17 cellular contexts compared by ENCODE assay signal in the genomic region with DNA sequence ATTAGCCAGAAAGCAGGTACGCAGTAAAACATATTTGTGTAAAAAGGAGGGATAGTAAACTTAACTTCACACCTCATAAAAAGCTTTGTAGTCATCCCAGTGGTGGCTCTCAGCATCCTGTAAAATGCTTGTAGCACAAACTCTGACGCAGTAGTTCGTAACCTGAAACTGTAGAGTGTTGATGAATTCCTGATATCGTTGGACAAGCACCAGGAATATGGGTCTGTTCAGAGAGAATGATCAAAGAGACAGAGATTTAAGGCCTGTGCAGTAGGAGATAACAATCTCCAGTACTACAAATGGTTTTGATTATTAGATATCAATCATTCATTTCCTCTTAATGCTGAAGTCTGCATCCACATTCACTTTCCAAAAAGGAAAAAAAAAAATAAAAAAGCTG.
DNase-seq lines count a peak whose midpoint lies in the region; ATAC-seq and TF ChIP-seq lines count a peak whose summit lies in the region.
"Had no signal": no experiment of that assay in that cellular context is flagged by ENCODE, and none has a peak within 500 bp of the region (broad histone marks: within the 10 kb centered on the region; RNA-seq: fewer than 3 reads in every experiment).

No MANE protein-coding gene starts in this region.

- H3K4me1 Mint-ChIP-seq in type B pancreatic cell (ENCODE audit: unreplicated experiment): peaks cover 33% of the 10 kb centered on the region
- no peaks in the 10 kb centered on the region for H3K4me1 Mint-ChIP-seq in activated CD4-positive, alpha-beta T cell treated with anti-CD3 and anti-CD28 coated beads, Interleukin-2, amount 10 ng/mL, durations not matched to agents 7 days and 5 days
- no peaks in the 10 kb centered on the region for H3K4me1 Mint-ChIP-seq in naive thymus-derived CD4-positive, alpha-beta T cell

- H3K27ac ChIP-seq in naive thymus-derived CD4-positive, alpha-beta T cell (ENCODE audit: low read depth, low read length): no peak overlapping the region
- H3K27ac ChIP-seq: gastrocnemius medialis, PC-9, skin epidermis had no signal

- H3K36me3 ChIP-seq in naive thymus-derived CD4-positive, alpha-beta T cell (ENCODE audit: control insufficient read depth in 2 of 3, insufficient read depth in 3 of 3, low read length in 3 of 3): no peaks in the 10 kb centered on the region
- H3K36me3 ChIP-seq: gastrocnemius medialis had no signal

- H3K36me3 Mint-ChIP-seq in type B pancreatic cell: no peaks in the 10 kb centered on the region
- H3K36me3 Mint-ChIP-seq in activated CD4-positive, alpha-beta T cell treated with anti-CD3 and anti-CD28 coated beads, Interleukin-2, amount 10 ng/mL, durations not matched to agents 7 days and 5 days (ENCODE audit: low read depth): no peaks in the 10 kb centered on the region
- peaks cover 0 to 20% (median 0%) of the 10 kb centered on the region in 5 donors for H3K36me3 Mint-ChIP-seq in naive thymus-derived CD4-positive, alpha-beta T cell
- H3K36me3 Mint-ChIP-seq: activated CD4-positive, alpha-beta memory T cell treated with anti-CD3 and anti-CD28 coated beads for 36 hours had no signal

- H3K4me1 ChIP-seq in naive thymus-derived CD4-positive, alpha-beta T cell (ENCODE audit: control insufficient read depth in 2 of 2, insufficient read depth in 2 of 2, low read length in 2 of 2): no peaks in the 10 kb centered on the region
- H3K4me1 ChIP-seq: gastrocnemius medialis had no signal

- intact Hi-C loops in naive thymus-derived CD4-positive, alpha-beta T cell (cut with micrococcal nuclease): no loop called here

- no peak for TF ChIP-seq CTCF in type B pancreatic cell (conservative IDR thresholded peaks at IDR 0.05)

- CTCF ChIA-PET in activated CD4-positive, alpha-beta T cell treated with anti-CD3 and anti-CD28 coated beads, Interleukin-2, amount 10 ng/mL, durations not matched to agents 7 days and 5 days (lab: Charles Lee): no interaction called here
- CTCF ChIA-PET in naive thymus-derived CD4-positive, alpha-beta T cell (lab: Charles Lee): interaction anchor here (0.7 kb wide), 1 partner anchor 188 kb away, joined by 3 read pairs; no protein-coding TSS in a partner anchor

- POLR2A ChIA-PET in activated CD4-positive, alpha-beta T cell treated with anti-CD3 and anti-CD28 coated beads, Interleukin-2, amount 10 ng/mL, durations not matched to agents 7 days and 5 days (lab: Charles Lee): interaction anchor here (0.7 kb wide), 1 partner anchor 745 kb away, joined by 3 read pairs; no protein-coding TSS in a partner anchor
- POLR2A ChIA-PET in naive thymus-derived CD4-positive, alpha-beta T cell (lab: Charles Lee): no interaction called here

- no peaks in the 10 kb centered on the region for H3K27me3 Mint-ChIP-seq in type B pancreatic cell
- H3K27me3 Mint-ChIP-seq in activated CD4-positive, alpha-beta T cell treated with anti-CD3 and anti-CD28 coated beads, Interleukin-2, amount 10 ng/mL, durations not matched to agents 7 days and 5 days: no peaks in the 10 kb centered on the region
- no peaks in the 10 kb centered on the region for H3K27me3 Mint-ChIP-seq in naive thymus-derived CD4-positive, alpha-beta T cell
- H3K27me3 Mint-ChIP-seq: activated CD4-positive, alpha-beta memory T cell treated with anti-CD3 and anti-CD28 coated beads for 36 hours had no signal

- no peak overlapping the region for H3K4me3 ChIP-seq in naive thymus-derived CD4-positive, alpha-beta T cell (ENCODE audit: low read length)
- H3K4me3 ChIP-seq: gastrocnemius medialis, PC-9, skin epidermis had no signal

- H3K9me3 Mint-ChIP-seq in type B pancreatic cell: no peaks in the 10 kb centered on the region
- no peaks in the 10 kb centered on the region for H3K9me3 Mint-ChIP-seq in activated CD4-positive, alpha-beta T cell treated with anti-CD3 and anti-CD28 coated beads, Interleukin-2, amount 10 ng/mL, durations not matched to agents 7 days and 5 days
- H3K9me3 Mint-ChIP-seq in naive thymus-derived CD4-positive, alpha-beta T cell: no peaks in the 10 kb centered on the region
- H3K9me3 Mint-ChIP-seq: activated CD4-positive, alpha-beta memory T cell treated with anti-CD3 and anti-CD28 coated beads for 36 hours had no signal

- peak overlapping the region; percentile 21 for H3K4me3 Mint-ChIP-seq in type B pancreatic cell
- no peak overlapping the region for H3K4me3 Mint-ChIP-seq in activated CD4-positive, alpha-beta T cell treated with anti-CD3 and anti-CD28 coated beads, Interleukin-2, amount 10 ng/mL, durations not matched to agents 7 days and 5 days
- no peak overlapping the region for H3K4me3 Mint-ChIP-seq in naive thymus-derived CD4-positive, alpha-beta T cell
- H3K4me3 Mint-ChIP-seq: activated CD4-positive, alpha-beta memory T cell treated with anti-CD3 and anti-CD28 coated beads for 36 hours had no signal

- no peak for ATAC-seq in naive thymus-derived CD4-positive, alpha-beta T cell
- ATAC-seq: gastrocnemius medialis, left colon had no signal

- no peaks in the 10 kb centered on the region for H3K9me3 ChIP-seq in naive thymus-derived CD4-positive, alpha-beta T cell (ENCODE audit: control insufficient read depth in 2 of 3, low read length in 3 of 3)
- H3K9me3 ChIP-seq: gastrocnemius medialis had no signal

- H3K27ac Mint-ChIP-seq in type B pancreatic cell: no peak overlapping the region
- H3K27ac Mint-ChIP-seq in activated CD4-positive, alpha-beta T cell treated with anti-CD3 and anti-CD28 coated beads, Interleukin-2, amount 10 ng/mL, durations not matched to agents 7 days and 5 days: no peak overlapping the region
- no peak overlapping the region for H3K27ac Mint-ChIP-seq in naive thymus-derived CD4-positive, alpha-beta T cell
- H3K27ac Mint-ChIP-seq: activated CD4-positive, alpha-beta memory T cell treated with anti-CD3 and anti-CD28 coated beads for 36 hours had no signal

- no peaks in the 10 kb centered on the region for H3K27me3 ChIP-seq in naive thymus-derived CD4-positive, alpha-beta T cell (ENCODE audit: control insufficient read depth in 2 of 2, insufficient read depth in 2 of 2, low read length in 2 of 2)
- H3K27me3 ChIP-seq: gastrocnemius medialis had no signal

- peak; percentile 19 for DNase-seq in NCI-H2171 treated with DMSO at 0.1 percent for 48 hours (lab: John Stamatoyannopoulos, UW)
- no peak for DNase-seq in NCI-H2171 (lab: John Stamatoyannopoulos, UW)
- peak; percentile 55 for DNase-seq in NCI-H2107 treated with DMSO at 0.1 percent for 48 hours (lab: John Stamatoyannopoulos, UW; ENCODE audit: unreplicated experiment)
- peak; percentile 25 for DNase-seq in astrocyte of the hippocampus (ENCODE audit: low read depth, low spot score)
- no peak for DNase-seq in type B pancreatic cell (ENCODE audit: extremely low spot score, unreplicated experiment)
- DNase-seq in activated naive CD4-positive, alpha-beta T cell treated with anti-CD3 and anti-CD28 coated beads, Interleukin-2, amount 50 U/mL, for 16 hours: no peak
- no peak for DNase-seq in activated CD4-positive, alpha-beta T cell treated with anti-CD3 and anti-CD28 coated beads, Interleukin-2, amount 10 ng/mL, durations not matched to agents 7 days and 5 days
- no peak for DNase-seq in naive thymus-derived CD4-positive, alpha-beta T cell
- DNase-seq: 8988T; activated CD4-positive, alpha-beta memory T cell treated with anti-CD3 and anti-CD28 coated beads for 36 hours; activated gamma-delta T cell treated with Interleukin-2 at 50 U/mL for 16 hours; gastrocnemius medialis; left colon; PC-9; T-helper 2 cell; trophoblast cell had no signal

Comparison
In these comparisons a context has a peak if more than half of its experiments do, and no peak if none do; other contexts are left out.
1. DNase-seq: peak in NCI-H2171 treated with DMSO at 0.1 percent for 48 hours (single experiment), NCI-H2107 treated with DMSO at 0.1 percent for 48 hours (single experiment) and astrocyte of the hippocampus (single experiment); none in NCI-H2171 (single experiment), type B pancreatic cell (single experiment), activated naive CD4-positive, alpha-beta T cell treated with anti-CD3 and anti-CD28 coated beads, Interleukin-2, amount 50 U/mL, for 16 hours (single experiment), activated CD4-positive, alpha-beta T cell treated with anti-CD3 and anti-CD28 coated beads, Interleukin-2, amount 10 ng/mL, durations not matched to agents 7 days and 5 days (single experiment) and naive thymus-derived CD4-positive, alpha-beta T cell (0 of 9).